ENCODE assay signal across 8 cellular contexts in genomic region chr15:68924866-68925599, GRCh38. TPM values are rescaled to one million over a fixed set of nuclear protein-coding genes. Genes with fewer than 3 reads are reported as not detected.
DNase-seq lines count a peak whose midpoint lies in the region; ATAC-seq and TF ChIP-seq lines count a peak whose summit lies in the region.

No MANE protein-coding gene starts in this region.

- no peak overlapping the region for H3K9ac ChIP-seq in H9 (ENCODE audit: extremely low read depth, insufficient read length, low read length)

- H3K56ac ChIP-seq in H9 (ENCODE audit: insufficient read length, low read depth, low read length), result no peak overlapping the region

- peak; percentile 97 for TF ChIP-seq CTCF in H9 (conservative IDR thresholded peaks at IDR 0.05)

- H4K8ac ChIP-seq in H9 (replicated peaks; ENCODE audit: insufficient read length, low read depth, low read length), result no peak overlapping the region

- no peak overlapping the region for H2BK15ac ChIP-seq in H9 (ENCODE audit: low read depth, low read length)

- ATAC-seq in GM19397 (IDR thresholded peaks at IDR 0.05; ENCODE audit: unreplicated experiment), result no peak

- H3K79me1 ChIP-seq in H9 (ENCODE audit: insufficient read depth, low read depth, low read length, poor library complexity, severe bottlenecking), result no peaks in the 10 kb centered on the region

- H3K27me3 Mint-ChIP-seq in H9 (ENCODE audit: low read depth), result peaks cover 2% of the 10 kb centered on the region; the same call in 1 of the 2 replicates

- H2BK12ac ChIP-seq in H9 (ENCODE audit: insufficient read length, low read depth, low read length), result no peak overlapping the region

- H2BK5ac ChIP-seq in H9 (ENCODE audit: insufficient read length, low read length), result no peak overlapping the region

- no CpG with 5 or more reads among the region's 8 CpGs for WGBS in H9 (ENCODE audit: extremely low coverage, insufficient read length, low lambda C conversion rate)

- H4K20me1 ChIP-seq in H9 (ENCODE audit: control insufficient read depth, insufficient read depth, insufficient read length), result no peaks in the 10 kb centered on the region

- H3K4me1 ChIP-seq in H9 (ENCODE audit: insufficient read depth, low read length), result no peaks in the 10 kb centered on the region

- H3K4ac ChIP-seq in H9 (ENCODE audit: low read depth, low read length), result no peak overlapping the region

- no peak overlapping the region for H4K5ac ChIP-seq in H9 (ENCODE audit: insufficient read length, low read depth, low read length)

- no peaks in the 10 kb centered on the region for H3K23me2 ChIP-seq in H9 (ENCODE audit: insufficient read length, low read depth, low read length, poor library complexity, severe bottlenecking)

- H3T11ph ChIP-seq in H9 (ENCODE audit: low read length), result no peak overlapping the region

- no peaks in the 10 kb centered on the region for H3K79me2 ChIP-seq in H9 (ENCODE audit: insufficient read depth, low read length)

- DNase-seq in AG20443 (ENCODE audit: low spot score) (peak; percentile 93), H9 (peak; percentile 83), NCI-H226 (peak; percentile 71), cerebellar cortex (ENCODE audit: low spot score) (peak; percentile 83), kidney glomerular epithelial cell (lab: John Stamatoyannopoulos, UW) (peak; percentile 57)
- DNase-seq in activated CD4-positive, CD25-positive, alpha-beta regulatory T cell treated with anti-CD3 and anti-CD28 coated beads, Interleukin-2, amount 50 U/mL, for 16 hours (ENCODE audit: low read depth, low spot score), result peak; percentile 22
- DNase-seq in stimulated activated CD4-positive, alpha-beta T cell treated with anti-CD3 and anti-CD28 coated beads, Interleukin-4, amount 100 ng/mL, for 24 hours, result peak; percentile 63

- H2AFZ ChIP-seq in H9 (ENCODE audit: low read length), result no peak overlapping the region

- no peak overlapping the region for H4K91ac ChIP-seq in H9 (ENCODE audit: insufficient read length, low read depth, low read length)

- no peak overlapping the region for H3K4me2 ChIP-seq in H9 (ENCODE audit: insufficient read depth, insufficient read length, low read length)

- no peak overlapping the region for H3K27ac ChIP-seq in H9 (ENCODE audit: insufficient read length, low read depth, low read length)

- H3K9me3 ChIP-seq in H9 (ENCODE audit: control insufficient read depth, low read depth, low read length), result no peaks in the 10 kb centered on the region

- no peak overlapping the region for H3K23ac ChIP-seq in H9 (ENCODE audit: insufficient read length, low read depth, low read length)

- H3K9me3 Mint-ChIP-seq in H9, result peaks cover 0 to 4% of the 10 kb centered on the region in 2 experiments; a peak in 2 of 5 replicates

- no peak overlapping the region for H2BK120ac ChIP-seq in H9 (ENCODE audit: low read depth, low read length, poor library complexity, severe bottlenecking)

- no peak overlapping the region for H3K4me3 Mint-ChIP-seq in H9

- no peak overlapping the region for H3K14ac ChIP-seq in H9 (ENCODE audit: insufficient read depth, low read length)

- peaks cover 0 to 7% of the 10 kb centered on the region in 2 experiments; a peak in 2 of 4 replicates for H3K4me1 Mint-ChIP-seq in H9

- no peak overlapping the region for H2BK20ac ChIP-seq in H9 (ENCODE audit: low read depth, low read length, poor library complexity, severe bottlenecking)

- H3K27ac Mint-ChIP-seq in H9, result no peak overlapping the region

- H2AK5ac ChIP-seq in H9 (ENCODE audit: insufficient read length, low read length), result no peak overlapping the region

- H3K36me3 Mint-ChIP-seq in H9 (ENCODE audit: insufficient read depth in 1 of 3, low read depth in 3 of 3), result peaks cover 0 to 4% (median 0%) of the 10 kb centered on the region in 3 experiments; a peak in 4 of 7 replicates

- no peaks in the 10 kb centered on the region for H3K27me3 ChIP-seq in H9 (ENCODE audit: insufficient read depth, low read length)

- H3K18ac ChIP-seq in H9 (ENCODE audit: insufficient read length, low read depth, low read length), result no peak overlapping the region

RNA-seq across cellular contexts. Expression of gene SPESP1, which starts 5.3 kb away (rescaled TPM):
- not detected in 2 replicates for total RNA-seq in H9 (2021)

Comparison
In these comparisons a context has a peak if more than half of its experiments do, and no peak if none do; other contexts are left out.
1. DNase-seq: peak in every context shown above with its lines; median percentile 93 in AG20443; 83 in H9; 83 in cerebellar cortex; 71 in NCI-H226; 63 in stimulated activated CD4-positive, alpha-beta T cell treated with anti-CD3 and anti-CD28 coated beads, Interleukin-4, amount 100 ng/mL, for 24 hours; 57 in kidney glomerular epithelial cell; 22 in activated CD4-positive, CD25-positive, alpha-beta regulatory T cell treated with anti-CD3 and anti-CD28 coated beads, Interleukin-2, amount 50 U/mL, for 16 hours.